11 cellular contexts compared by ENCODE assay signal in genomic region chr2:69310267-69310666, GRCh38.
DNase-seq lines count a peak whose midpoint lies in the region; ATAC-seq and TF ChIP-seq lines count a peak whose summit lies in the region.
"Had no signal": no experiment of that assay in that cellular context is flagged by ENCODE, and none has a peak within 500 bp of the region (broad histone marks: within the 10 kb centered on the region; RNA-seq: fewer than 3 reads in every experiment).

No MANE protein-coding gene starts in this region.

- H3K4ac ChIP-seq in mesendoderm (ENCODE audit: low read depth, low read length), result no peak overlapping the region

- no peak overlapping the region for H3K4me2 ChIP-seq in mesendoderm (ENCODE audit: low read length)
- H3K4me2 ChIP-seq: KMS-11 had no signal

- intact Hi-C loops in Caco-2 (cut with micrococcal nuclease; ENCODE audit: unreplicated experiment), result no loop called here

- H3K36me3 ChIP-seq in Caco-2 (ENCODE audit: control insufficient read depth, insufficient read depth, low read length) (no peaks in the 10 kb centered on the region), mesendoderm (ENCODE audit: control insufficient read depth, insufficient read depth, low read length) (no peaks in the 10 kb centered on the region), skeletal muscle tissue (ENCODE audit: control insufficient read depth in 3 of 3, insufficient read depth in 3 of 3, low read length in 3 of 3) (peaks cover 0 to 7% (median 0%) of the 10 kb centered on the region in 3 donors)

- H3K56ac ChIP-seq in mesendoderm (ENCODE audit: low read length), result peak overlapping the region; percentile 47

- H2BK120ac ChIP-seq in mesendoderm (ENCODE audit: low read depth, low read length), result no peak overlapping the region

- H3K4me1 ChIP-seq in Caco-2 (peaks cover 17% of the 10 kb centered on the region; the same call in 1 of the 2 replicates), mesendoderm (ENCODE audit: control insufficient read depth, low read depth, low read length) (peaks cover 10% of the 10 kb centered on the region), skeletal muscle tissue (ENCODE audit: control insufficient read depth in 3 of 3, insufficient read depth in 3 of 3, low read length in 3 of 3) (peaks cover 37 to 40% (median 39%) of the 10 kb centered on the region in 3 donors)

- H3K27me3 ChIP-seq in Caco-2 (replicated peaks; ENCODE audit: control insufficient read depth, insufficient read depth, low read length), result no peaks in the 10 kb centered on the region
- H3K27me3 ChIP-seq in mesendoderm (ENCODE audit: insufficient read depth, low read length, poor library complexity), result no peaks in the 10 kb centered on the region
- peaks cover 0 to 19% (median 12%) of the 10 kb centered on the region in 3 donors for H3K27me3 ChIP-seq in skeletal muscle tissue (ENCODE audit: control insufficient read depth in 3 of 3, insufficient read depth in 3 of 3, low read length in 3 of 3)

- POLR2A ChIA-PET in Caco-2 (lab: Charles Lee), result no interaction called here

- no peak overlapping the region for H4K8ac ChIP-seq in mesendoderm (ENCODE audit: low read depth, low read length)

- no peak overlapping the region for H2BK15ac ChIP-seq in mesendoderm (replicated peaks; ENCODE audit: low read depth)

- H3K4me3 ChIP-seq in Caco-2 (ENCODE audit: low read depth, low read length) (no peak overlapping the region), mesendoderm (ENCODE audit: low read length) (no peak overlapping the region), skeletal muscle tissue (ENCODE audit: low read length in 3 of 3) (no peak overlapping the region)

- no peak overlapping the region for H3K27ac ChIP-seq in mesendoderm (ENCODE audit: low read depth, low read length)
- H3K27ac ChIP-seq in skeletal muscle tissue (ENCODE audit: low read depth, low read length), result peak overlapping the region; percentile 80
- H3K27ac ChIP-seq: KMS-11 had no signal

- H3K18ac ChIP-seq in mesendoderm (ENCODE audit: low read length), result no peak overlapping the region

- no peak overlapping the region for H3K9ac ChIP-seq in mesendoderm (ENCODE audit: low read length)
- peak overlapping the region in 2 of 3 donors; percentile 57 to 61 for H3K9ac ChIP-seq in skeletal muscle tissue (ENCODE audit: low read depth in 1 of 3, low read length in 3 of 3)
- H3K9ac ChIP-seq: KMS-11 had no signal

- H3K4me1 Mint-ChIP-seq in Caco-2 (ENCODE audit: low read depth, unreplicated experiment), result peaks cover 12% of the 10 kb centered on the region
- H3K4me1 Mint-ChIP-seq in brain, result peaks cover 40% of the 10 kb centered on the region
- H3K4me1 Mint-ChIP-seq in stimulated activated memory B cell treated with anti-CD40 and anti-IgM and Interleukin-4, amounts not matched to agents 10 μg/mL and 1 μg/mL and 100 μg/mL, for 72 hours, result peaks cover 47% of the 10 kb centered on the region

- H3K79me1 ChIP-seq in mesendoderm (ENCODE audit: low read length), result no peaks in the 10 kb centered on the region

- BruUV-seq in Caco-2 (replicated peaks; lab: Mats Ljungman, UMichigan), result no TSS peak

- no peak for TF ChIP-seq CTCF in Caco-2 (IDR thresholded peaks at IDR 0.05; ENCODE audit: insufficient read depth in 1 of 2, low read depth in 1 of 2, low read length in 1 of 2, severe bottlenecking in 1 of 2, unreplicated experiment in 1 of 2)
- no peak for TF ChIP-seq CTCF in brain (conservative IDR thresholded peaks at IDR 0.05)

- no peak overlapping the region for H3K23ac ChIP-seq in mesendoderm (ENCODE audit: low read length)

- DNase-seq in Caco-2, result no peak
- no peak for DNase-seq in mesendoderm
- DNase-seq in ecto neural progenitor cell (ENCODE audit: low spot score), result no peak
- no peak for DNase-seq in NCI-H2171 treated with DMSO at 0.1 percent for 48 hours (lab: John Stamatoyannopoulos, UW)
- DNase-seq in kidney tubule cell (ENCODE audit: low spot score), result no peak
- DNase-seq: activated T-cell treated with anti-CD3 and anti-CD28 coated beads, Interleukin-2, amount 50 U/mL, for 4 hours; anterior cingulate cortex had no signal

- H3K9me3 ChIP-seq in Caco-2 (no peaks in the 10 kb centered on the region), skeletal muscle tissue (ENCODE audit: control insufficient read depth in 3 of 3, low read length in 3 of 3) (peaks cover 0 to 2% (median 0%) of the 10 kb centered on the region in 3 donors)

- CTCF ChIA-PET in Caco-2 (lab: Charles Lee), result no interaction called here

- H3K4me3 Mint-ChIP-seq in Caco-2 (ENCODE audit: unreplicated experiment) (no peak overlapping the region), brain (no peak overlapping the region)
- H3K4me3 Mint-ChIP-seq in stimulated activated memory B cell treated with anti-CD40 and anti-IgM and Interleukin-4, amounts not matched to agents 10 μg/mL and 1 μg/mL and 100 μg/mL, for 72 hours, result no peak overlapping the region
- H3K4me3 Mint-ChIP-seq: activated T-cell treated with anti-CD3 and anti-CD28 coated beads, Interleukin-2, amount 50 U/mL, for 4 hours had no signal

- H3K27me3 Mint-ChIP-seq in Caco-2 (ENCODE audit: insufficient read depth, unreplicated experiment) (no peaks in the 10 kb centered on the region), brain (peaks cover 4% of the 10 kb centered on the region)
- peaks cover 8% of the 10 kb centered on the region for H3K27me3 Mint-ChIP-seq in stimulated activated memory B cell treated with anti-CD40 and anti-IgM and Interleukin-4, amounts not matched to agents 10 μg/mL and 1 μg/mL and 100 μg/mL, for 72 hours

- H2AK5ac ChIP-seq in mesendoderm (ENCODE audit: low read length), result no peak overlapping the region

- no peaks in the 10 kb centered on the region for H3K9me3 Mint-ChIP-seq in Caco-2 (ENCODE audit: unreplicated experiment)
- peaks cover 8 to 17% (median 9%) of the 10 kb centered on the region in 5 experiments for H3K9me3 Mint-ChIP-seq in brain
- peaks cover 3% of the 10 kb centered on the region for H3K9me3 Mint-ChIP-seq in stimulated activated memory B cell treated with anti-CD40 and anti-IgM and Interleukin-4, amounts not matched to agents 10 μg/mL and 1 μg/mL and 100 μg/mL, for 72 hours

- H3K27ac Mint-ChIP-seq in Caco-2 (ENCODE audit: unreplicated experiment) (peak overlapping the region; percentile 42), brain (peak overlapping the region in 4 of 5 experiments; percentile 68 to 89 (median 84))
- H3K27ac Mint-ChIP-seq in stimulated activated memory B cell treated with anti-CD40 and anti-IgM and Interleukin-4, amounts not matched to agents 10 μg/mL and 1 μg/mL and 100 μg/mL, for 72 hours, result no peak overlapping the region

- no peak for ATAC-seq in stimulated activated memory B cell treated with anti-CD40 and anti-IgM and Interleukin-4, amounts not matched to agents 10 μg/mL and 1 μg/mL and 100 μg/mL, for 72 hours
- ATAC-seq: activated T-cell treated with anti-CD3 and anti-CD28 coated beads, Interleukin-2, amount 50 U/mL, for 4 hours had no signal

- H3K79me2 ChIP-seq in mesendoderm (ENCODE audit: control insufficient read depth, insufficient read depth, low read length), result no peaks in the 10 kb centered on the region

- H3K36me3 Mint-ChIP-seq in Caco-2 (ENCODE audit: insufficient read depth, unreplicated experiment) (peaks cover 29% of the 10 kb centered on the region), brain (peaks cover 30% of the 10 kb centered on the region)
- H3K36me3 Mint-ChIP-seq in stimulated activated memory B cell treated with anti-CD40 and anti-IgM and Interleukin-4, amounts not matched to agents 10 μg/mL and 1 μg/mL and 100 μg/mL, for 72 hours, result peaks cover 17% of the 10 kb centered on the region

- H2BK5ac ChIP-seq in mesendoderm (ENCODE audit: low read length), result no peak overlapping the region

- H4K5ac ChIP-seq in mesendoderm (ENCODE audit: low read length), result no peak overlapping the region

- WGBS in mesendoderm (ENCODE audit: extremely low coverage, insufficient coverage, low lambda C conversion rate), result no CpG with 5 or more reads among the region's 12 CpGs
